In the genomic region with DNA sequence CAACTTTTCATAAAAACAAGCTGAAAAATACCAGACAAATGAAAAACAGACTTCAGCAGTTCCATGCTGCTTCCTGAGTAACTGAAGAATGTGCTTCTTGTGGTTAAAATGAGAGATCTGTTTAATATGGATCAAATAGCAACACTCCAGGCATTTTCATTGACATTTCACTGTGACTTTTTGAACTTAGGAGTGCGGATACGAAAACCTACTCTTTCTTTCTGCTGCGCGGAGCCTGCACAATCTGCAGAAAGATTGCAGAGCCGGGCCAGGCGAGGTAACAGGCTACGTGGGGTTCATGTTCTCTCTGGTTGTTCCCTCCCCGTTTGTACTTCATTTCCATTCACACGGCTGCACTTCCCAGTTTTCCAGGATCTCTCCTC, we compare ENCODE assay signal across 8 cellular contexts. TPM values are rescaled to one million over a fixed set of nuclear protein-coding genes. Genes with fewer than 3 reads are reported as not detected.
DNase-seq lines count a peak whose midpoint lies in the region; FAIRE-seq and TF ChIP-seq lines count a peak whose summit lies in the region.

No MANE protein-coding gene starts in this region.

- H3K27ac ChIP-seq in DOHH2 (ENCODE audit: low read depth, low read length) (peak overlapping the region; percentile 60), mammary epithelial cell (ENCODE audit: insufficient read depth, low read depth, low read length) (peak overlapping the region; percentile 72), liver (ENCODE audit: low read depth in 1 of 2, low read length in 2 of 2) (peak overlapping the region; percentile 92 to 93), tibial artery (peak overlapping the region; percentile 90 to 93)

- peak; percentile 33 to 52 for DNase-seq in Kasumi-1 (lab: John Stamatoyannopoulos, UW)
- DNase-seq in mammary epithelial cell = no peak
- DNase-seq in tibial artery = no peak
- DNase-seq in NCI-H82 (lab: John Stamatoyannopoulos, UW) = no peak
- DNase-seq in urothelium cell line (ENCODE audit: low spot score) = no peak
- no peak for DNase-seq in GOT3 (lab: John Stamatoyannopoulos, UW)

- H3K4me2 ChIP-seq in DOHH2 (ENCODE audit: low read length) (peak overlapping the region; percentile 91), mammary epithelial cell (ENCODE audit: insufficient read depth, low read depth, low read length) (peak overlapping the region; percentile 96)

- H3K9me3 ChIP-seq in DOHH2 (ENCODE audit: control insufficient read depth, insufficient read depth, low read length) (no peaks in the 10 kb centered on the region), mammary epithelial cell (replicated peaks; ENCODE audit: insufficient read depth, low read length) (no peaks in the 10 kb centered on the region), liver (ENCODE audit: control insufficient read depth in 4 of 4, low read length in 3 of 4) (no peaks in the 10 kb centered on the region), tibial artery (no peaks in the 10 kb centered on the region)

- FAIRE-seq in urothelium cell line (lab: Jason Lieb, UNC) = no peak

- TF ChIP-seq CTCF in DOHH2 (IDR thresholded peaks at IDR 0.05; ENCODE audit: low read depth, low read length, poor library complexity, severe bottlenecking) = no peak
- no peak for TF ChIP-seq CTCF in mammary epithelial cell (conservative IDR thresholded peaks at IDR 0.05 in 1 of 2, IDR thresholded peaks at IDR 0.05 in 1 of 2; ENCODE audit: extremely low read depth in 1 of 2, insufficient read depth in 1 of 2, low read depth in 1 of 2, low read length in 2 of 2)
- TF ChIP-seq CTCF in liver (IDR thresholded peaks at IDR 0.05; ENCODE audit: low read depth, low read length, missing input control) = no peak
- no peak for TF ChIP-seq CTCF in tibial artery (IDR thresholded peaks at IDR 0.05)

- peaks cover 4% of the 10 kb centered on the region; the same call in 1 of the 2 replicates for H3K36me3 ChIP-seq in DOHH2 (ENCODE audit: control insufficient read depth, low read length)
- H3K36me3 ChIP-seq in mammary epithelial cell (ENCODE audit: insufficient read depth, low read length) = no peaks in the 10 kb centered on the region
- no peaks in the 10 kb centered on the region for H3K36me3 ChIP-seq in liver (ENCODE audit: control insufficient read depth in 4 of 4, insufficient read depth in 3 of 4, low read depth in 1 of 4, low read length in 3 of 4)
- no peaks in the 10 kb centered on the region for H3K36me3 ChIP-seq in tibial artery

- dilution Hi-C loops in mammary epithelial cell (cut with HindIII; ENCODE audit: low sequenced_read_pairs) = no loop called here

- peak overlapping the region; percentile 96 for H2AFZ ChIP-seq in mammary epithelial cell (ENCODE audit: low read depth, low read length)

- H3K79me2 ChIP-seq in DOHH2 (ENCODE audit: control insufficient read depth, low read length) (peaks cover 9% of the 10 kb centered on the region), mammary epithelial cell (ENCODE audit: insufficient read depth, low read length) (peaks cover 38% of the 10 kb centered on the region)

- peaks cover 16% of the 10 kb centered on the region for H3K27me3 ChIP-seq in DOHH2 (ENCODE audit: control insufficient read depth, low read length)
- no peaks in the 10 kb centered on the region for H3K27me3 ChIP-seq in mammary epithelial cell (ENCODE audit: insufficient read depth, low read length)
- no peaks in the 10 kb centered on the region for H3K27me3 ChIP-seq in liver (ENCODE audit: control insufficient read depth in 4 of 4, insufficient read depth in 4 of 4, low read length in 3 of 4)
- no peaks in the 10 kb centered on the region for H3K27me3 ChIP-seq in tibial artery

- BruUV-seq in mammary epithelial cell (replicated peaks; lab: Mats Ljungman, UMichigan) = no TSS peak

- H3F3A ChIP-seq in DOHH2 (ENCODE audit: control insufficient read depth, insufficient read depth) = peaks cover 14% of the 10 kb centered on the region

- 11% methylated on average over 9 of the region's 9 CpGs for WGBS in mammary epithelial cell (ENCODE audit: low coverage, missing lambda C conversion rate)
- 2% methylated on average over 9 of the region's 9 CpGs for WGBS in liver

- peak overlapping the region; percentile 76 for H3K9ac ChIP-seq in mammary epithelial cell (ENCODE audit: insufficient read depth, low read length)
- peak overlapping the region; percentile 63 to 82 for H3K9ac ChIP-seq in liver (ENCODE audit: low read depth in 1 of 2, low read length in 2 of 2)

- H3K4me3 ChIP-seq in DOHH2 (ENCODE audit: low read length) (peak overlapping the region; percentile 85), mammary epithelial cell (replicated peaks in 1 of 3; ENCODE audit: insufficient read depth in 1 of 3, low read depth in 2 of 3, low read length in 3 of 3) (peak overlapping the region; percentile 59 to 97 (median 96)), liver (ENCODE audit: low read depth in 1 of 3, low read length in 3 of 3) (peak overlapping the region; percentile 45 to 77 (median 61)), tibial artery (peak overlapping the region; percentile 76 to 79)

- H4K20me1 ChIP-seq in DOHH2 (ENCODE audit: control insufficient read depth, insufficient read depth, low read depth, low read length) = no peaks in the 10 kb centered on the region
- H4K20me1 ChIP-seq in mammary epithelial cell (ENCODE audit: insufficient read depth, low read length) = no peaks in the 10 kb centered on the region

- CTCF ChIA-PET in mammary epithelial cell (lab: Charles Lee; ENCODE audit: low non-redundant PET) = interaction anchor here (0.6 kb wide), 1 partner anchor 353 kb away, joined by 5 read pairs; no protein-coding TSS in a partner anchor

- TF ChIP-seq RAD21 in liver (IDR thresholded peaks at IDR 0.05) = no peak

- intact Hi-C loops in mammary epithelial cell (cut with micrococcal nuclease) (loop anchor here (5.0 to 10.0 kb wide), 3 partner anchors 99 to 462 kb away; no protein-coding TSS in a partner anchor), tibial artery (cut with DNase I; ENCODE audit: low total_unique reads) (loop anchor here (2.0 to 5.0 kb wide), 2 partner anchors 96 to 311 kb away; no protein-coding TSS in a partner anchor)

- in situ Hi-C loops in mammary epithelial cell (cut with MboI; ENCODE audit: low sequenced_read_pairs in 2 of 2) = loop anchor here (5.0 to 10.0 kb wide), 4 partner anchors 91 to 311 kb away; no protein-coding TSS in a partner anchor

- no peaks in the 10 kb centered on the region for H3K9me2 ChIP-seq in DOHH2 (replicated peaks; ENCODE audit: control insufficient read depth, low read length)

- H3K4me1 ChIP-seq in DOHH2 (ENCODE audit: control insufficient read depth, low read length) (peaks cover 31% of the 10 kb centered on the region), mammary epithelial cell (ENCODE audit: insufficient read depth, low read length) (peaks cover 12% of the 10 kb centered on the region), liver (ENCODE audit: control insufficient read depth in 4 of 4, insufficient read depth in 4 of 4, low read length in 3 of 4) (peaks cover 2 to 22% (median 13%) of the 10 kb centered on the region in 4 donors), tibial artery (peaks cover 0 to 29% (median 12%) of the 10 kb centered on the region in 4 donors)

TF ChIP-seq in liver, 16 proteins besides CTCF, POLR2A, EP300 and RAD21:
- TF ChIP-seq RXRA (IDR thresholded peaks at IDR 0.05) = peak in 1 of 2 donors; percentile 67
- TF ChIP-seq, protein P1, sequence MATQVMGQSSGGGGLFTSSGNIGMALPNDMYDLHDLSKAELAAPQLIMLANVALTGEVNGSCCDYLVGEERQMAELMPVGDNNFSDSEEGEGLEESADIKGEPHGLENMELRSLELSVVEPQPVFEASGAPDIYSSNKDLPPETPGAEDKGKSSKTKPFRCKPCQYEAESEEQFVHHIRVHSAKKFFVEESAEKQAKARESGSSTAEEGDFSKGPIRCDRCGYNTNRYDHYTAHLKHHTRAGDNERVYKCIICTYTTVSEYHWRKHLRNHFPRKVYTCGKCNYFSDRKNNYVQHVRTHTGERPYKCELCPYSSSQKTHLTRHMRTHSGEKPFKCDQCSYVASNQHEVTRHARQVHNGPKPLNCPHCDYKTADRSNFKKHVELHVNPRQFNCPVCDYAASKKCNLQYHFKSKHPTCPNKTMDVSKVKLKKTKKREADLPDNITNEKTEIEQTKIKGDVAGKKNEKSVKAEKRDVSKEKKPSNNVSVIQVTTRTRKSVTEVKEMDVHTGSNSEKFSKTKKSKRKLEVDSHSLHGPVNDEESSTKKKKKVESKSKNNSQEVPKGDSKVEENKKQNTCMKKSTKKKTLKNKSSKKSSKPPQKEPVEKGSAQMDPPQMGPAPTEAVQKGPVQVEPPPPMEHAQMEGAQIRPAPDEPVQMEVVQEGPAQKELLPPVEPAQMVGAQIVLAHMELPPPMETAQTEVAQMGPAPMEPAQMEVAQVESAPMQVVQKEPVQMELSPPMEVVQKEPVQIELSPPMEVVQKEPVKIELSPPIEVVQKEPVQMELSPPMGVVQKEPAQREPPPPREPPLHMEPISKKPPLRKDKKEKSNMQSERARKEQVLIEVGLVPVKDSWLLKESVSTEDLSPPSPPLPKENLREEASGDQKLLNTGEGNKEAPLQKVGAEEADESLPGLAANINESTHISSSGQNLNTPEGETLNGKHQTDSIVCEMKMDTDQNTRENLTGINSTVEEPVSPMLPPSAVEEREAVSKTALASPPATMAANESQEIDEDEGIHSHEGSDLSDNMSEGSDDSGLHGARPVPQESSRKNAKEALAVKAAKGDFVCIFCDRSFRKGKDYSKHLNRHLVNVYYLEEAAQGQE (IDR thresholded peaks at IDR 0.05) = no peak
- no peak for TF ChIP-seq FOXA1 (IDR thresholded peaks at IDR 0.05)
- TF ChIP-seq HNF4A (conservative IDR thresholded peaks at IDR 0.05) = no peak
- TF ChIP-seq, protein P2, sequence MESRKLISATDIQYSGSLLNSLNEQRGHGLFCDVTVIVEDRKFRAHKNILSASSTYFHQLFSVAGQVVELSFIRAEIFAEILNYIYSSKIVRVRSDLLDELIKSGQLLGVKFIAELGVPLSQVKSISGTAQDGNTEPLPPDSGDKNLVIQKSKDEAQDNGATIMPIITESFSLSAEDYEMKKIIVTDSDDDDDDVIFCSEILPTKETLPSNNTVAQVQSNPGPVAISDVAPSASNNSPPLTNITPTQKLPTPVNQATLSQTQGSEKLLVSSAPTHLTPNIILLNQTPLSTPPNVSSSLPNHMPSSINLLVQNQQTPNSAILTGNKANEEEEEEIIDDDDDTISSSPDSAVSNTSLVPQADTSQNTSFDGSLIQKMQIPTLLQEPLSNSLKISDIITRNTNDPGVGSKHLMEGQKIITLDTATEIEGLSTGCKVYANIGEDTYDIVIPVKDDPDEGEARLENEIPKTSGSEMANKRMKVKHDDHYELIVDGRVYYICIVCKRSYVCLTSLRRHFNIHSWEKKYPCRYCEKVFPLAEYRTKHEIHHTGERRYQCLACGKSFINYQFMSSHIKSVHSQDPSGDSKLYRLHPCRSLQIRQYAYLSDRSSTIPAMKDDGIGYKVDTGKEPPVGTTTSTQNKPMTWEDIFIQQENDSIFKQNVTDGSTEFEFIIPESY (IDR thresholded peaks at IDR 0.05) = no peak
TF ChIP-seq in liver: peak in this region for 1.

RNA-seq across cellular contexts. Expression of a gene that starts 0.6 kb away (rescaled TPM):
- 10 to 100 TPM in 1 of 2 donors, 1 to 10 TPM in 1; 5.7 to 35.8 TPM for total RNA-seq in mammary epithelial cell
- 31.7 TPM for polyA plus RNA-seq in mammary epithelial cell
- 36.5 TPM for polyA minus RNA-seq in mammary epithelial cell
- total RNA-seq in liver = 10 to 100 TPM in 1 of 2 donors, 1 to 10 TPM in 1; 2.3 to 10.2 TPM
- polyA plus RNA-seq in liver = 1 to 10 TPM; 3.5 to 7.9 TPM

RNA-seq across cellular contexts. Expression of a gene that starts 10.1 kb away (rescaled TPM):
- 10 to 100 TPM; 31.5 to 92.1 TPM for total RNA-seq in mammary epithelial cell
- 43.9 TPM for polyA plus RNA-seq in mammary epithelial cell
- 24.1 TPM for polyA minus RNA-seq in mammary epithelial cell
- total RNA-seq in liver = 10 to 100 TPM; 17.3 to 34.0 TPM
- polyA plus RNA-seq in liver = 10 to 100 TPM; 20.8 to 30.5 TPM

Comparison
In these comparisons a context has a peak if more than half of its experiments do, and no peak if none do; other contexts are left out.
1. DNase-seq: peak in Kasumi-1 (2 of 2); none in mammary epithelial cell (single experiment), tibial artery (0 of 2), NCI-H82 (single experiment), urothelium cell line (single experiment) and GOT3 (single experiment).
2. Peak in every context shown above with its lines, with median percentiles within 50 percentile points of each other: H3K27ac ChIP-seq and H3K4me3 ChIP-seq.